Comparison of ENCODE assay signal across 1 cellular context in the genomic region with DNA sequence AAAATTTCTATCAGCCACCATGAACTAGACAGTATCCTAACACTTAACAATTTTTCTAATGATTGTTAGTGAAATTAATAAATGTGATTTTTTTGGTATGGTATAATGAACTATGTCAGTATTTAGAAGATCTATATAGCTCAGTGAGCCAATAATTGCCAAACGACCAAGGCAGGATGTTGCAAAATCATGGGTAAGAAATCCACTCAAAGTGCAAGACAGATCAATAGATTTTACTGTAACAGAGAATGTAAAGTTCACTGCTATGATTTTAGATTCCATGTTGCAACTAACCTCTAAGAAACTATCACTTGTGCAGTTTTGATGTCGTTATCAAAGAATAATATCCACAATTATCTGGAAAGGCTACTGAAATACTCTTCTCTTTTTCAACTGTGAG.
TF ChIP-seq lines count a peak whose summit lies in the region.

No MANE protein-coding gene starts in this region.

TF ChIP-seq in liver, 16 proteins besides CTCF, POLR2A, EP300 and RAD21 (continued from another document):
- TF ChIP-seq, protein P1, sequence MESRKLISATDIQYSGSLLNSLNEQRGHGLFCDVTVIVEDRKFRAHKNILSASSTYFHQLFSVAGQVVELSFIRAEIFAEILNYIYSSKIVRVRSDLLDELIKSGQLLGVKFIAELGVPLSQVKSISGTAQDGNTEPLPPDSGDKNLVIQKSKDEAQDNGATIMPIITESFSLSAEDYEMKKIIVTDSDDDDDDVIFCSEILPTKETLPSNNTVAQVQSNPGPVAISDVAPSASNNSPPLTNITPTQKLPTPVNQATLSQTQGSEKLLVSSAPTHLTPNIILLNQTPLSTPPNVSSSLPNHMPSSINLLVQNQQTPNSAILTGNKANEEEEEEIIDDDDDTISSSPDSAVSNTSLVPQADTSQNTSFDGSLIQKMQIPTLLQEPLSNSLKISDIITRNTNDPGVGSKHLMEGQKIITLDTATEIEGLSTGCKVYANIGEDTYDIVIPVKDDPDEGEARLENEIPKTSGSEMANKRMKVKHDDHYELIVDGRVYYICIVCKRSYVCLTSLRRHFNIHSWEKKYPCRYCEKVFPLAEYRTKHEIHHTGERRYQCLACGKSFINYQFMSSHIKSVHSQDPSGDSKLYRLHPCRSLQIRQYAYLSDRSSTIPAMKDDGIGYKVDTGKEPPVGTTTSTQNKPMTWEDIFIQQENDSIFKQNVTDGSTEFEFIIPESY (IDR thresholded peaks at IDR 0.05): no peak
- peak in 1 of 2 donors; percentile 7 for TF ChIP-seq RXRA (IDR thresholded peaks at IDR 0.05)
